ENCODE assay signal across 8 cellular contexts in the genomic region with DNA sequence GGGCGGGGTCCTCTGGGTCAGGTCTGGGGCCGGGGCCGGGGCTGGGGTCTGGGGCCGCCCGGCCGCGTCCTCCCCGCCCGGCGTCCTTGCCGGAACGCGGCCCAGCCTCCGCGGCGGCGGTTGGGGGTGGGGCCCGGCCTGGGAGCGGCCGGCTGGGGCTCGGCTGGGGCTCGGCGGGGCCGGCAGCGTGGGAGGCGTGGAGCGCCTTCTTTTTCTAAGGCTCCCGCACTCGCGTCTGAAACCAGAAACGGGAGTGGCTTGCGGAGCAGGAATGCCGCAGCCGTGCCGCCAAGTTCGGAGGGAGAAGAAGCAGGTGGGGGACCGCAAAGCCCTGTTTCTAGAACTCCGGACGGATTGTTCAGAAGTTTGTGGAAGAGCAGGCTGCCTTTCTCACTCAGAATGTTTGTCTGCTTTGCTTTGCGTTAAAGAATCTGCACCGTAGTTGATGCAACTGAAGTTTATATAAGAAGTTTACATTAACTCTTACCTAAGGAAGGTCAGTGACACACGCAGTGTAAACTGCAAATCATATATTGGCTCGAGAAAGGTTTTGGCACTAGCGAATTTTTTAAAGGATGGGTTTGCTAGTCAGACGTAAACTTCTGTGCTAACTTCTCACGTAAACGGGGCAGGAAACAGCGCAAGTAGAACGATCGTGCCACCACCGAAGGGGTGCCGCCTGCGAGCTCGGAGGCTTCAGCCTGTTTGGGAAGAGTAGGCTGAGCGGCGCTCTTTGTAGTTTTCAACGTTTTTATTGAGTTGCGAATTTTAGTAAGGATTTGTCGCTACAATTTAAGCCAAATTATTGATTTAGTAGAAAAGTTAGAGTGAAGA. TPM values are rescaled to one million over a fixed set of nuclear protein-coding genes. Genes with fewer than 3 reads are reported as not detected.
A peak's percentile ranks its signal among the peaks of the same experiment; 100 is the strongest.
DNase-seq lines count a peak whose midpoint lies in the region.

No MANE protein-coding gene starts in this region.

- peak overlapping the region; percentile 65 for H2BK120ac ChIP-seq in mesendoderm (ENCODE audit: low read depth, low read length)

- H2BK15ac ChIP-seq in mesendoderm (replicated peaks; ENCODE audit: low read depth) = no peak overlapping the region

- peak overlapping the region; percentile 96 for H3K27ac ChIP-seq in duodenal mucosa (ENCODE audit: low read depth, low read length)
- H3K27ac ChIP-seq in mesendoderm (ENCODE audit: low read depth, low read length) = peak overlapping the region; percentile 76

- H3K27me3 Mint-ChIP-seq in activated CD4-positive, alpha-beta memory T cell treated with anti-CD3 and anti-CD28 coated beads for 36 hours = peaks cover 3% of the 10 kb centered on the region

- POLR2A ChIA-PET in activated CD4-positive, alpha-beta memory T cell treated with anti-CD3 and anti-CD28 coated beads for 36 hours (lab: Charles Lee) = interaction anchor here (0.6 to 1.5 kb wide), 2 partner anchors 36 to 1370 kb away, joined by 4 to 16 read pairs; no protein-coding TSS in a partner anchor

- peak overlapping the region; percentile 95 for H3K27ac Mint-ChIP-seq in activated CD4-positive, alpha-beta memory T cell treated with anti-CD3 and anti-CD28 coated beads for 36 hours

- H3K23ac ChIP-seq in mesendoderm (ENCODE audit: low read length) = no peak overlapping the region

- peak overlapping the region; percentile 83 for H3K4me2 ChIP-seq in mesendoderm (ENCODE audit: low read length)

- peaks cover 37% of the 10 kb centered on the region for H3K4me1 Mint-ChIP-seq in activated CD4-positive, alpha-beta memory T cell treated with anti-CD3 and anti-CD28 coated beads for 36 hours (ENCODE audit: low read depth)

- H3K36me3 ChIP-seq in H7 (replicated peaks; ENCODE audit: control insufficient read depth, insufficient read depth, low read length) (peaks cover 2% of the 10 kb centered on the region; the same call in 1 of the 2 replicates), duodenal mucosa (ENCODE audit: control insufficient read depth in 1 of 2, insufficient read depth in 2 of 2, low read length in 2 of 2) (no peaks in the 10 kb centered on the region), mesendoderm (ENCODE audit: control insufficient read depth, insufficient read depth, low read length) (no peaks in the 10 kb centered on the region)

- H3K9me3 Mint-ChIP-seq in activated CD4-positive, alpha-beta memory T cell treated with anti-CD3 and anti-CD28 coated beads for 36 hours = no peaks in the 10 kb centered on the region

- peaks cover 50% of the 10 kb centered on the region for H3K79me2 ChIP-seq in mesendoderm (ENCODE audit: control insufficient read depth, insufficient read depth, low read length)

- H2BK5ac ChIP-seq in mesendoderm (ENCODE audit: low read length) = no peak overlapping the region

- H3K36me3 Mint-ChIP-seq in activated CD4-positive, alpha-beta memory T cell treated with anti-CD3 and anti-CD28 coated beads for 36 hours = peaks cover 25% of the 10 kb centered on the region

- H3K27me3 ChIP-seq in H7 (ENCODE audit: control insufficient read depth, insufficient read depth, low read length) = no peaks in the 10 kb centered on the region
- H3K27me3 ChIP-seq in duodenal mucosa (ENCODE audit: control insufficient read depth in 1 of 2, insufficient read depth in 2 of 2, low read length in 2 of 2) = no peaks in the 10 kb centered on the region
- H3K27me3 ChIP-seq in mesendoderm (ENCODE audit: insufficient read depth, low read length, poor library complexity) = no peaks in the 10 kb centered on the region

- peak overlapping the region; percentile 96 for H3K4me3 Mint-ChIP-seq in activated CD4-positive, alpha-beta memory T cell treated with anti-CD3 and anti-CD28 coated beads for 36 hours

- no CpG with 5 or more reads among the region's 59 CpGs for WGBS in mesendoderm (ENCODE audit: extremely low coverage, insufficient coverage, low lambda C conversion rate)

- peak overlapping the region; percentile 65 to 91 for H3K9ac ChIP-seq in duodenal mucosa (ENCODE audit: low read depth in 1 of 2, low read length in 2 of 2)
- H3K9ac ChIP-seq in mesendoderm (ENCODE audit: low read length) = peak overlapping the region; percentile 78

- peaks cover 18 to 24% of the 10 kb centered on the region in 2 donors for H3K4me1 ChIP-seq in duodenal mucosa (ENCODE audit: control insufficient read depth in 1 of 2, insufficient read depth in 2 of 2, low read length in 2 of 2)
- peaks cover 4% of the 10 kb centered on the region for H3K4me1 ChIP-seq in mesendoderm (ENCODE audit: control insufficient read depth, low read depth, low read length)

- no peaks in the 10 kb centered on the region for H3K79me1 ChIP-seq in mesendoderm (ENCODE audit: low read length)

- H3K9me3 ChIP-seq in duodenal mucosa (ENCODE audit: control insufficient read depth in 1 of 2, low read length in 2 of 2) = no peaks in the 10 kb centered on the region

- H3K4me3 ChIP-seq in GM08714 (ENCODE audit: low read length) (peak overlapping the region; percentile 79), H7 (ENCODE audit: insufficient read depth, low read depth, low read length) (peak overlapping the region; percentile 61), duodenal mucosa (ENCODE audit: low read depth in 1 of 2, low read length in 2 of 2) (peak overlapping the region; percentile 75 to 98), mesendoderm (ENCODE audit: low read length) (peak overlapping the region; percentile 45)

- H3K4ac ChIP-seq in mesendoderm (ENCODE audit: low read depth, low read length) = peak overlapping the region; percentile 62

- H4K5ac ChIP-seq in mesendoderm (ENCODE audit: low read length) = no peak overlapping the region

- peak overlapping the region; percentile 94 for H3K18ac ChIP-seq in mesendoderm (ENCODE audit: low read length)

- intact Hi-C loops in activated CD4-positive, alpha-beta memory T cell treated with anti-CD3 and anti-CD28 coated beads for 36 hours (cut with micrococcal nuclease) = loop anchor here (1.0 to 5.0 kb wide), 4 partner anchors 35 to 445 kb away; a partner anchor contains a TSS

- no peak overlapping the region for H4K8ac ChIP-seq in mesendoderm (ENCODE audit: low read depth, low read length)

- DNase-seq in H7 = peak; percentile 88
- peak; percentile 57 for DNase-seq in M059J (ENCODE audit: low read depth)
- DNase-seq in activated CD4-positive, alpha-beta memory T cell treated with anti-CD3 and anti-CD28 coated beads for 36 hours = peak; percentile 79
- DNase-seq in mesendoderm = peak; percentile 49
- DNase-seq in stimulated activated CD8-positive, alpha-beta memory T cell treated with anti-CD3 and anti-CD28 coated beads, Interleukin-15, amount 100 ng/mL, for 48 hours (ENCODE audit: low read depth in 2 of 2) = peak; percentile 63 to 72
- DNase-seq in occipital lobe (lab: John Stamatoyannopoulos, UW) = no peak

- CTCF ChIA-PET in activated CD4-positive, alpha-beta memory T cell treated with anti-CD3 and anti-CD28 coated beads for 36 hours (lab: Charles Lee) = interaction anchor here (1.2 to 2.4 kb wide), 3 partner anchors 34 to 51 kb away, joined by 4 to 18 read pairs (median 15); no protein-coding TSS in a partner anchor

- no peak overlapping the region for H2AK5ac ChIP-seq in mesendoderm (ENCODE audit: low read length)

- peak overlapping the region; percentile 51 for H3K56ac ChIP-seq in mesendoderm (ENCODE audit: low read length)

RNA-seq across cellular contexts. Expression of a gene that starts 0.7 kb away (rescaled TPM):
- total RNA-seq in H7 (2014; rRNA removed; shearing (Covaris generic)) = 206 and 230 TPM in 2 replicates
- total RNA-seq in M059J (2014; rRNA removed; shearing (Covaris generic)) = 118 and 164 TPM in 2 replicates
- 10 to 100 TPM; 90.7 to 97.2 TPM for total RNA-seq in activated CD4-positive, alpha-beta memory T cell treated with anti-CD3 and anti-CD28 coated beads for 36 hours
- polyA plus RNA-seq in mesendoderm (2013, experiment 1 of 2) = 222 TPM
- polyA plus RNA-seq in mesendoderm (2013, experiment 2 of 2) = 221 TPM
- 179 TPM for total RNA-seq in occipital lobe
